ENCODE assay signal across 8 cellular contexts in genomic region chr5:154405078-154405792, GRCh38. TPM values are rescaled to one million over a fixed set of nuclear protein-coding genes. Genes with fewer than 3 reads are reported as not detected.
DNase-seq lines count a peak whose midpoint lies in the region; ATAC-seq lines count a peak whose summit lies in the region.

No MANE protein-coding gene starts in this region.

- DNase-seq in AG08395 (ENCODE audit: low spot score) (peak; percentile 94), NCI-H2196 treated with DMSO at 0.1 percent for 48 hours (lab: John Stamatoyannopoulos, UW; ENCODE audit: unreplicated experiment) (peak; percentile 49), cerebellar cortex (ENCODE audit: low spot score) (peak; percentile 74), left colon (peak; percentile 71 to 87)
- DNase-seq in activated CD4-positive, CD25-positive, alpha-beta regulatory T cell treated with anti-CD3 and anti-CD28 coated beads, Interleukin-2, amount 50 U/mL, for 72 hours = peak; percentile 74
- peak; percentile 64 to 69 for DNase-seq in stimulated activated CD4-positive, alpha-beta T cell treated with anti-CD3 and anti-CD28 coated beads, Interleukin-1b, Interleukin-23, amount 100 ng/mL, for 4 hours (ENCODE audit: low read depth in 2 of 2)

- ATAC-seq in GM18867 (IDR thresholded peaks at IDR 0.05; ENCODE audit: unreplicated experiment) (peak; percentile 98), HG03097 (IDR thresholded peaks at IDR 0.05; ENCODE audit: low FRiP score, unreplicated experiment) (peak; percentile 93), left colon (peak; percentile 98)

- intact Hi-C loops in left colon (cut with DNase I, micrococcal nuclease) = loop anchor here in 1 of 2 donors (5.0 to 10.0 kb wide), 2 partner anchors 220 to 333 kb away; no protein-coding TSS in a partner anchor

RNA-seq across cellular contexts. Expression of gene SAP30L, which starts 40.6 kb away (rescaled TPM):
- total RNA-seq in left colon = 10 to 100 TPM; 42.6 to 48.9 TPM

Comparison
In these comparisons a context has a peak if more than half of its experiments do, and no peak if none do; other contexts are left out.
1. Peak in every context shown above with its lines: DNase-seq and ATAC-seq.